Comparison of ENCODE assay signal across 8 cellular contexts in the genomic region with DNA sequence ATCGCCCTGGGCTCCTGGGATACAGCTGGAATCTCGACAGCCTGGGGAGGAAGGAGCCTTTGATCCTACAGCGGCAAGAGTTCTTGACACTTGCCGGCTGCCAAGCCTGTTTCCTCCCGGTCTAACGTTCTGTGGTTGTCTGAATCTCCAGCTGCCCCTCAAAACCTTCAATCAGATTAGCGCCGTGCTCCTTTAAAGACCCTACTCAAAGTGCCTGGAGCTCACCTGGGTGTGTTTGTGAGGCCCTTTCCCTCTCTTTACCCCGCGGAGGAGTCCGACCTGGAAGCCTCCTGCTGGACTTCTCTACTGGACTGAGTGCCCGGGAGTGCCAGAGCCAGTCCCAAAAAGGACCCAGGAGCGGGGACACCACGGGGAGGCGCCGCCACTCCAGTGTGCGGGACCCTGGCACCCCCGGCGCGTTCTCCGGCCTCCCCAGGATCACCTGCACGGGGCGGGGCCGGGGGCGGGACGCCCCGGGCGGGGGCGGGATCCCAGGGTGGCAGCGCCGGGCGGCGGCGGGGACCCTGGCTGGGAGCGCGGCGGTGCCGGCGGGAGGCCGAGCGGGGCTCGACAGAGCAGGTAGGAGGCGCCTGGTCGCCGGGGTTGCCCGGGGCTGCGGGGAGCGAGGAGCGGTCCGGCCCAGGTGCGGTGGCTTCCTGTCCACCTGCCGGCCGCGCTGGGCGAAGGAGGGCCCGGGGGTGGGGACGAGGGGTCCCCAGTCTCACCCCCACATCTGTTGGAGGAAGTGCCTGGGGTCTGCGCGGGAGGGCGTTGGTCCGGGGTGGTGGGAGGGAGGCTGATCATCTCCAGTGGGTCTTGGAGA. TPM values are rescaled to one million over a fixed set of nuclear protein-coding genes. Genes with fewer than 3 reads are reported as not detected.
DNase-seq lines count a peak whose midpoint lies in the region; ATAC-seq, FAIRE-seq and TF ChIP-seq lines count a peak whose summit lies in the region.

TSS of gene NCMAP (plus strand) at position 497 of the 823 bp plus-strand sequence. CDS start 39,344 bp downstream, outside the sequence.

- peaks cover 4 to 16% (median 11%) of the 10 kb centered on the region in 4 donors for H3K4me1 Mint-ChIP-seq in CD4-positive, alpha-beta memory T cell
- peaks cover 14% of the 10 kb centered on the region for H3K4me1 Mint-ChIP-seq in osteocyte (ENCODE audit: unreplicated experiment)

- peaks cover 4 to 10% of the 10 kb centered on the region in 2 donors for H3K27me3 Mint-ChIP-seq in CD4-positive, alpha-beta memory T cell
- peaks cover 30% of the 10 kb centered on the region for H3K27me3 Mint-ChIP-seq in osteocyte (ENCODE audit: unreplicated experiment)

- WGBS in HepG2 (ENCODE audit: low lambda C conversion rate) = 6% methylated on average over 4 of the region's 61 CpGs
- 1 to 8% (median 2%) methylated on average over 21 to 61 of the region's 61 CpGs for WGBS in stomach, 5 donors

- ATAC-seq in HepG2 = peak; percentile 50

- H2AFZ ChIP-seq in HepG2 (ENCODE audit: low read length) = peak within 1 kb of the TSS; percentile 71

- CTCF ChIA-PET in CD4-positive, alpha-beta memory T cell (lab: Charles Lee; ENCODE audit: partially characterized antibody) = interaction anchor here (0.9 to 1.7 kb wide), 2 partner anchors 10 to 133 kb away, joined by 4 to 7 read pairs; no protein-coding TSS in a partner anchor
- CTCF ChIA-PET in HepG2 (lab: Yijun Ruan, JAX; ENCODE audit: low intra/inter-chr PET ratio, low total read pairs) = interaction anchor here (1.3 to 1.5 kb wide), 2 partner anchors 31 to 80 kb away, joined by 3 to 5 read pairs; no protein-coding TSS in a partner anchor

- H3K36me3 ChIP-seq in CD4-positive, alpha-beta memory T cell (ENCODE audit: insufficient read depth, low read length) = no peaks in the 10 kb centered on the region
- H3K36me3 ChIP-seq in Peyer's patch = no peaks in the 10 kb centered on the region
- no peaks in the 10 kb centered on the region for H3K36me3 ChIP-seq in HepG2 (replicated peaks in 1 of 2; ENCODE audit: control insufficient read depth in 1 of 2, insufficient read depth in 2 of 2, low read length in 2 of 2)
- H3K36me3 ChIP-seq in stomach = no peaks in the 10 kb centered on the region

- peak within 1 kb of the TSS; percentile 96 for H3K4me2 ChIP-seq in HepG2 (ENCODE audit: low read depth, low read length)

- TF ChIP-seq EP300 in HepG2 (IDR thresholded peaks at IDR 0.05; ENCODE audit: low read depth in 2 of 2, low read length in 2 of 2) (no peak), HepG2 (CRISPR knock-in tag; IDR thresholded peaks at IDR 0.05; ENCODE audit: borderline replicate concordance) (no peak), stomach (IDR thresholded peaks at IDR 0.05) (no peak)

- H3K4me1 ChIP-seq in CD4-positive, alpha-beta memory T cell (ENCODE audit: insufficient read depth, low read length) = peaks cover 13% of the 10 kb centered on the region
- H3K4me1 ChIP-seq in Peyer's patch = peaks cover 0 to 23% (median 5%) of the 10 kb centered on the region in 4 donors
- peaks cover 85% of the 10 kb centered on the region for H3K4me1 ChIP-seq in HepG2 (ENCODE audit: insufficient read depth, low read length)
- H3K4me1 ChIP-seq in stomach = peaks cover 7 to 50% (median 22%) of the 10 kb centered on the region in 4 donors

- TF ChIP-seq RAD21 in HepG2 (CRISPR knock-in tag; IDR thresholded peaks at IDR 0.05) = 0 out of 2 replicates have a peak, but pooled peaks have one; percentile 29

- BruUV-seq in HepG2 (replicated peaks; lab: Mats Ljungman, UMichigan) = no TSS peak

- FAIRE-seq in HepG2 (lab: Jason Lieb, UNC) = no peak

- peak; percentile 18 to 56 (median 32) for DNase-seq in CD4-positive, alpha-beta memory T cell
- DNase-seq in Peyer's patch (peak; percentile 39 to 86 (median 84)), astrocyte of the hippocampus (ENCODE audit: low read depth, low spot score) (peak; percentile 21), HepG2 (ENCODE audit: low spot score) (peak; percentile 26), stomach (peak; percentile 88), osteocyte (ENCODE audit: extremely low spot score, unreplicated experiment) (no peak), cerebellar cortex (ENCODE audit: low spot score) (no peak)
- no peak for DNase-seq in NK-92 treated with Interleukin-12 subunit alpha and Interleukin-12 subunit beta, amount 100 ng/mL, for 24 hours (lab: John Stamatoyannopoulos, UW)

- H3K9me3 ChIP-seq in CD4-positive, alpha-beta memory T cell (ENCODE audit: control insufficient read depth in 1 of 2, low read length in 2 of 2) = no peaks in the 10 kb centered on the region
- H3K9me3 ChIP-seq in Peyer's patch (no peaks in the 10 kb centered on the region), HepG2 (ENCODE audit: low read length) (no peaks in the 10 kb centered on the region), stomach (no peaks in the 10 kb centered on the region)

- TF ChIP-seq POLR2A in Peyer's patch (IDR thresholded peaks at IDR 0.05) = no peak
- 0 out of 4 replicates have a peak, but pooled peaks have one; percentile 20 to 40 for TF ChIP-seq POLR2A in HepG2 (IDR thresholded peaks at IDR 0.05; ENCODE audit: insufficient read depth in 1 of 2, low read depth in 2 of 2, low read length in 2 of 2)
- no peak for TF ChIP-seq POLR2A in stomach (IDR thresholded peaks at IDR 0.05)

- POLR2A ChIA-PET in CD4-positive, alpha-beta memory T cell (lab: Charles Lee; ENCODE audit: partially characterized antibody) = interaction anchor here (0.9 to 1.1 kb wide), 2 partner anchors 15 to 141 kb away, joined by 4 to 6 read pairs; partner anchors contain the start of gene NIPAL3
- POLR2A ChIA-PET in HepG2 (lab: Yijun Ruan, JAX) = interaction anchor here (0.6 to 1.3 kb wide), 2 partner anchors 12 to 14 kb away, joined by 3 to 10 read pairs; no protein-coding TSS in a partner anchor

- in situ Hi-C loops in HepG2 (cut with HindIII; ENCODE audit: extremely low pct_ligation_motif_present, low pct_unique_long_range_greater_than_20kb) = no loop called here

- no peaks in the 10 kb centered on the region; the same call in 1 of the 2 replicates for H4K20me1 ChIP-seq in HepG2 (ENCODE audit: insufficient read depth, low read length)

- no peaks in the 10 kb centered on the region for H3K27me3 ChIP-seq in CD4-positive, alpha-beta memory T cell (ENCODE audit: insufficient read depth, low read length)
- H3K27me3 ChIP-seq in Peyer's patch (no peaks in the 10 kb centered on the region), HepG2 (ENCODE audit: control insufficient read depth in 1 of 2, insufficient read depth in 2 of 2, low read length in 2 of 2) (no peaks in the 10 kb centered on the region), stomach (peaks cover 5 to 55% (median 14%) of the 10 kb centered on the region in 3 donors)

- no peaks in the 10 kb centered on the region for H3K36me3 Mint-ChIP-seq in CD4-positive, alpha-beta memory T cell
- H3K36me3 Mint-ChIP-seq in osteocyte (ENCODE audit: unreplicated experiment) = no peaks in the 10 kb centered on the region

- peak within 1 kb of the TSS in 5 of 7 donors; percentile 51 to 89 (median 67) for H3K27ac Mint-ChIP-seq in CD4-positive, alpha-beta memory T cell
- H3K27ac Mint-ChIP-seq in osteocyte (ENCODE audit: unreplicated experiment) = no peak within 1 kb of the TSS

- intact Hi-C loops in CD4-positive, alpha-beta memory T cell (cut with micrococcal nuclease) = no loop called here
- intact Hi-C loops in HepG2 (cut with micrococcal nuclease; ENCODE audit: unreplicated experiment) (loop anchor here (5.0 kb wide), 2 partner anchors 54 to 81 kb away; partner anchors contain the start of gene RCAN3), stomach (cut with DNase I; ENCODE audit: low total_unique reads) (no loop called here)

- TF ChIP-seq CTCF in Peyer's patch (IDR thresholded peaks at IDR 0.05) (peak in 1 of 6 experiments; percentile 29), HepG2 (CRISPR knock-in tag; IDR thresholded peaks at IDR 0.05) (peak; percentile 78), stomach (IDR thresholded peaks at IDR 0.05) (peak in 1 of 7 experiments; percentile 38), osteocyte (IDR thresholded peaks at IDR 0.05) (no peak)

- peak within 1 kb of the TSS; percentile 65 for H3K9ac ChIP-seq in HepG2 (ENCODE audit: insufficient read depth, low read depth, low read length)

- peak within 1 kb of the TSS; percentile 75 to 87 (median 84) for H3K4me3 Mint-ChIP-seq in CD4-positive, alpha-beta memory T cell
- H3K4me3 Mint-ChIP-seq in osteocyte (ENCODE audit: unreplicated experiment) = no peak within 1 kb of the TSS

- peaks cover 4% of the 10 kb centered on the region for H3K79me2 ChIP-seq in HepG2 (ENCODE audit: insufficient read depth, low read length)

- no peaks in the 10 kb centered on the region for H3K9me3 Mint-ChIP-seq in CD4-positive, alpha-beta memory T cell
- H3K9me3 Mint-ChIP-seq in osteocyte (ENCODE audit: unreplicated experiment) = no peaks in the 10 kb centered on the region

- peak within 1 kb of the TSS in 1 of 2 donors; percentile 32 for H3K4me3 ChIP-seq in CD4-positive, alpha-beta memory T cell (ENCODE audit: low read length in 2 of 2)
- H3K4me3 ChIP-seq in Peyer's patch = peak within 1 kb of the TSS; percentile 43 to 76 (median 54)
- H3K4me3 ChIP-seq in HepG2 (replicated peaks in 1 of 3; ENCODE audit: insufficient read depth in 1 of 3, low read depth in 2 of 3, low read length in 3 of 3) = peak within 1 kb of the TSS; percentile 60 to 82 (median 68)
- H3K4me3 ChIP-seq in stomach = peak within 1 kb of the TSS; percentile 44 to 54 (median 49)

- H3K27ac ChIP-seq in CD4-positive, alpha-beta memory T cell (ENCODE audit: low read depth, low read length) = no peak within 1 kb of the TSS
- H3K27ac ChIP-seq in Peyer's patch (peak within 1 kb of the TSS; percentile 31 to 84 (median 41)), HepG2 (ENCODE audit: extremely low read length, insufficient read depth, low read length) (peak within 1 kb of the TSS; percentile 63), stomach (peak within 1 kb of the TSS; percentile 72 to 84 (median 77))

RNA-seq across cellular contexts. Expression of gene NCMAP, which starts in this region (rescaled TPM):
- total RNA-seq in CD4-positive, alpha-beta memory T cell = not detected
- under 1 TPM; 0.10 to 0.12 TPM for polyA plus RNA-seq in CD4-positive, alpha-beta memory T cell
- total RNA-seq in Peyer's patch = 1 to 10 TPM; 1.6 to 9.5 (median 4.2) TPM
- total RNA-seq in HepG2 (2016; rRNA removed; fragmentation: Illumina TruSeq; extraction: Trizol) = 2.7 and 2.9 TPM in 2 replicates
- total RNA-seq in HepG2 (2016; cell fraction: cytosol; rRNA removed; fragmentation: Illumina TruSeq; extraction: Trizol; ENCODE audit: low read depth) = 1.1 and 1.7 TPM in 2 replicates
- 2.5 and 2.7 TPM in 2 replicates for total RNA-seq in HepG2 (2016; cell fraction: insoluble cytoplasmic fraction; rRNA removed; fragmentation: Illumina TruSeq; extraction: Trizol)
- total RNA-seq in HepG2 (2016; cell fraction: membrane; rRNA removed; fragmentation: Illumina TruSeq; extraction: Trizol) = 3.6 and 4.1 TPM in 2 replicates
- 1.3 and 1.7 TPM in 2 replicates for total RNA-seq in HepG2 (2016; cell fraction: nucleus; rRNA removed; fragmentation: Illumina TruSeq; extraction: Trizol)
- 20.0 and 22.0 TPM in 2 replicates for polyA plus RNA-seq in HepG2 (2011; rRNA removed)
- polyA plus RNA-seq in HepG2 (2011; cell fraction: cytosol; rRNA removed) = 16.3 and 22.0 TPM in 2 replicates
- polyA plus RNA-seq in HepG2 (2011; cell fraction: nucleus; rRNA removed) = 6.2 and 8.2 TPM in 2 replicates
- 9.9 and 19.2 TPM in 2 replicates for polyA plus RNA-seq in HepG2 (2012)
- 1.1 and 1.6 TPM in 2 replicates for polyA plus RNA-seq in HepG2 (2016; cell fraction: cytosol; fragmentation: Illumina TruSeq; extraction: Trizol; ENCODE audit: low read depth)
- 2.0 and 2.2 TPM in 2 replicates for polyA plus RNA-seq in HepG2 (2016; cell fraction: insoluble cytoplasmic fraction; fragmentation: Illumina TruSeq; extraction: Trizol; ENCODE audit: low read depth)
- 2.3 and 3.2 TPM in 2 replicates for polyA plus RNA-seq in HepG2 (2016; cell fraction: membrane; fragmentation: Illumina TruSeq; extraction: Trizol; ENCODE audit: low read depth)
- 2.1 and 2.3 TPM in 2 replicates for polyA plus RNA-seq in HepG2 (2016; cell fraction: nucleus; fragmentation: Illumina TruSeq; extraction: Trizol; ENCODE audit: insufficient read depth, low read depth)
- polyA minus RNA-seq in HepG2 (2011; rRNA and poly(A)+ RNA removed; ENCODE audit: low replicate concordance) = 28.8 TPM in 1 of 2 replicates, not detected in the other
- 13.1 and 18.4 TPM in 2 replicates for polyA minus RNA-seq in HepG2 (2011; cell fraction: cytosol; rRNA and poly(A)+ RNA removed)
- 6.2 and 9.0 TPM in 2 replicates for polyA minus RNA-seq in HepG2 (2011; cell fraction: nucleus; rRNA and poly(A)+ RNA removed)
- 1 to 10 TPM in 3 of 5 donors, under 1 TPM in 2; 0.29 to 9.3 (median 3.9) TPM for total RNA-seq in stomach
- 1 to 10 TPM; 2.4 to 5.0 (median 4.3) TPM for polyA plus RNA-seq in stomach
- not detected in 2 replicates for total RNA-seq in osteocyte

Comparison
In these comparisons a context has a peak if more than half of its experiments do, and no peak if none do; other contexts are left out.
1. Peak in DNase-seq in CD4-positive, alpha-beta memory T cell; RNA of the gene not detected or under 1 TPM.
2. DNase-seq: peak in Peyer's patch (3 of 3), astrocyte of the hippocampus (single experiment), HepG2 (single experiment) and stomach (single experiment); none in NK-92 treated with Interleukin-12 subunit alpha and Interleukin-12 subunit beta, amount 100 ng/mL, for 24 hours (single experiment), osteocyte (single experiment) and cerebellar cortex (single experiment).
3. POLR2A ChIP-seq: peak in HepG2 (2 of 2); none in Peyer's patch (0 of 2) and stomach (0 of 4).